1 cellular context compared by ENCODE assay signal in the genomic region with DNA sequence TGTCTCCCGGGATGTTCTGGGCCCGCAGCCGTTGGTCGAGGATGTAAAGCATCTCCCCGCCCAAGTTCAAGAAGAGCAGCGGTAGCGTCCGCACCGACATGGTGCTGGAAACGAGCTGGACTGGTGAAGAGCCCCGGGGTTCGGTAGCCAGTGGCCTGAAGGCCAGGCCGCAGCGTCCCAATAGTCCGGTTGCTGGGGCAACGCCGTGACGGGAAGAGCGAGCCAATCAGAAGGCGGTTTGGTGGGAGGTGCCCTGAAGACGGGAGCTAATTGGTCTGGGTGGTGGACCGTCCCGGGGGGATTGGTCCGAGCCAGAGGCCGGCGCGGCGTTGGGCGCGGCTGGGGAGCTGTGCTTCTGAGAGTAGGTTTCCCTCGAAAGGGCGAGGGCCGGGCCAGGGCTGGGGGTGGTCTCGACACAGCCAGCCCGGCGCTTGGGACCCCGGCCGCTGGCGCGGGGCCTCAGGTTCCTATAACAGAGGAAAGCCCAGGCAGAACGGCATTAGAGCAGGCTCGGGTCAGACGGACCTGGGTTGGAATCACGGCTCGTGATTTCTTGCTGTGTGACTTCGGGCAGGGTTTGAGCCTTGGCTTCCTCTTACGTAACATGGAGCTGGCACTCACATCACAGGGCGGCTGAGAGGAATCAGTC.
TF ChIP-seq lines count a peak whose summit lies in the region.

A gene with protein sequence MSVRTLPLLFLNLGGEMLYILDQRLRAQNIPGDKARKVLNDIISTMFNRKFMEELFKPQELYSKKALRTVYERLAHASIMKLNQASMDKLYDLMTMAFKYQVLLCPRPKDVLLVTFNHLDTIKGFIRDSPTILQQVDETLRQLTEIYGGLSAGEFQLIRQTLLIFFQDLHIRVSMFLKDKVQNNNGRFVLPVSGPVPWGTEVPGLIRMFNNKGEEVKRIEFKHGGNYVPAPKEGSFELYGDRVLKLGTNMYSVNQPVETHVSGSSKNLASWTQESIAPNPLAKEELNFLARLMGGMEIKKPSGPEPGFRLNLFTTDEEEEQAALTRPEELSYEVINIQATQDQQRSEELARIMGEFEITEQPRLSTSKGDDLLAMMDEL (minus strand): TSS at position 182 of the 649 bp plus-strand sequence. CDS start 82 bp downstream, at position 100.

TF ChIP-seq in HepG2, 621 proteins besides CTCF, POLR2A, EP300 and RAD21 (continued from another document and continues in another):
- TF ChIP-seq, protein P1, sequence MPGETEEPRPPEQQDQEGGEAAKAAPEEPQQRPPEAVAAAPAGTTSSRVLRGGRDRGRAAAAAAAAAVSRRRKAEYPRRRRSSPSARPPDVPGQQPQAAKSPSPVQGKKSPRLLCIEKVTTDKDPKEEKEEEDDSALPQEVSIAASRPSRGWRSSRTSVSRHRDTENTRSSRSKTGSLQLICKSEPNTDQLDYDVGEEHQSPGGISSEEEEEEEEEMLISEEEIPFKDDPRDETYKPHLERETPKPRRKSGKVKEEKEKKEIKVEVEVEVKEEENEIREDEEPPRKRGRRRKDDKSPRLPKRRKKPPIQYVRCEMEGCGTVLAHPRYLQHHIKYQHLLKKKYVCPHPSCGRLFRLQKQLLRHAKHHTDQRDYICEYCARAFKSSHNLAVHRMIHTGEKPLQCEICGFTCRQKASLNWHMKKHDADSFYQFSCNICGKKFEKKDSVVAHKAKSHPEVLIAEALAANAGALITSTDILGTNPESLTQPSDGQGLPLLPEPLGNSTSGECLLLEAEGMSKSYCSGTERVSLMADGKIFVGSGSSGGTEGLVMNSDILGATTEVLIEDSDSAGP (CRISPR knock-in tag; IDR thresholded peaks at IDR 0.05; ENCODE audit: borderline replicate concordance), result peak; percentile 43; the same call in 1 of the 2 replicates
- no peak; the same call in 1 of the 2 replicates for TF ChIP-seq ZNF891 (CRISPR knock-in tag; IDR thresholded peaks at IDR 0.05)
- no peak for TF ChIP-seq FOXA3 (CRISPR knock-in tag; IDR thresholded peaks at IDR 0.05)
- 0 out of 2 replicates have a peak, but pooled peaks have one; percentile 21 for TF ChIP-seq MAF1 (CRISPR knock-in tag; IDR thresholded peaks at IDR 0.05; ENCODE audit: borderline replicate concordance)
- TF ChIP-seq NCOA1 (CRISPR knock-in tag; IDR thresholded peaks at IDR 0.05), result no peak
- TF ChIP-seq ZNF609 (CRISPR knock-in tag; IDR thresholded peaks at IDR 0.05; ENCODE audit: borderline replicate concordance), result no peak
- no peak for TF ChIP-seq EZH2 (conservative IDR thresholded peaks at IDR 0.05; ENCODE audit: low read depth, low read length)
- TF ChIP-seq KLF16 (CRISPR knock-in tag; IDR thresholded peaks at IDR 0.05), result 0 out of 4 replicates have a peak, but pooled peaks of 1 of the 2 experiments have one; percentile 43
- TF ChIP-seq ZSCAN30 (CRISPR knock-in tag; IDR thresholded peaks at IDR 0.05), result peak; percentile 46; the same call in 1 of the 2 replicates
- peak; percentile 91; the same call in 1 of the 2 replicates for TF ChIP-seq SRY (CRISPR knock-in tag; IDR thresholded peaks at IDR 0.05)
- TF ChIP-seq ZNF441 (CRISPR knock-in tag; IDR thresholded peaks at IDR 0.05; ENCODE audit: borderline replicate concordance), result peak; percentile 85; the same call in 1 of the 2 replicates
- peak; percentile 90; the same call in 1 of the 2 replicates for TF ChIP-seq ZNF616 (CRISPR knock-in tag; IDR thresholded peaks at IDR 0.05; ENCODE audit: low read depth)
- peak; percentile 54 for TF ChIP-seq ATF7-NPFF (CRISPR knock-in tag; IDR thresholded peaks at IDR 0.05; ENCODE audit: low read depth)
- TF ChIP-seq ZNF432 (CRISPR knock-in tag; IDR thresholded peaks at IDR 0.05; ENCODE audit: borderline replicate concordance), result no peak
- TF ChIP-seq FOSL2 (CRISPR knock-in tag; IDR thresholded peaks at IDR 0.05), result peak; percentile 14; the same call in 1 of the 2 replicates
- no peak for TF ChIP-seq ZNF101 (CRISPR knock-in tag; IDR thresholded peaks at IDR 0.05; ENCODE audit: borderline replicate concordance, low read depth)
- TF ChIP-seq ZNF230 (CRISPR knock-in tag; IDR thresholded peaks at IDR 0.05), result peak; percentile 76; the same call in 1 of the 2 replicates
- no peak for TF ChIP-seq PAF1 (CRISPR knock-in tag; IDR thresholded peaks at IDR 0.05)
- TF ChIP-seq ARNT2 (CRISPR knock-in tag; IDR thresholded peaks at IDR 0.05; ENCODE audit: low read depth), result peak; percentile 80; the same call in 1 of the 2 replicates
- TF ChIP-seq U2AF2 (IDR thresholded peaks at IDR 0.05; ENCODE audit: low read depth, low read length), result peak; percentile 75; the same call in 1 of the 2 replicates
- no peak for TF ChIP-seq ZNF780A (CRISPR knock-in tag; IDR thresholded peaks at IDR 0.05)
- no peak for TF ChIP-seq ZNF589 (CRISPR knock-in tag; conservative IDR thresholded peaks at IDR 0.05)
- no peak; the same call in 1 of the 2 replicates for TF ChIP-seq FOXK1 (CRISPR knock-in tag; IDR thresholded peaks at IDR 0.05; ENCODE audit: borderline replicate concordance, low read depth)
- TF ChIP-seq GMEB2 (CRISPR knock-in tag; IDR thresholded peaks at IDR 0.05; ENCODE audit: low read depth), result no peak
- TF ChIP-seq NFIC (IDR thresholded peaks at IDR 0.05; ENCODE audit: low read length), result no peak
- peak; percentile 41; the same call in 1 of the 2 replicates for TF ChIP-seq HCFC1 (IDR thresholded peaks at IDR 0.05; ENCODE audit: low read depth, low read length)
- TF ChIP-seq KLF15 (CRISPR knock-in tag; IDR thresholded peaks at IDR 0.05; ENCODE audit: borderline replicate concordance), result peak; percentile 68; the same call in 1 of the 2 replicates
- TF ChIP-seq ZNF781 (CRISPR knock-in tag; IDR thresholded peaks at IDR 0.05; ENCODE audit: borderline replicate concordance, not compliant biosample characterization), result peak; percentile 97
- peak; percentile 68; the same call in 1 of the 2 replicates for TF ChIP-seq ZNF703 (CRISPR knock-in tag; IDR thresholded peaks at IDR 0.05; ENCODE audit: borderline replicate concordance)
- TF ChIP-seq KDM3A (CRISPR knock-in tag; IDR thresholded peaks at IDR 0.05; ENCODE audit: low read depth), result no peak
- TF ChIP-seq MXD1 (CRISPR knock-in tag; IDR thresholded peaks at IDR 0.05), result peak; percentile 73
- peak; percentile 76 for TF ChIP-seq CSRNP1 (CRISPR knock-in tag; IDR thresholded peaks at IDR 0.05)
- TF ChIP-seq, protein P2, sequence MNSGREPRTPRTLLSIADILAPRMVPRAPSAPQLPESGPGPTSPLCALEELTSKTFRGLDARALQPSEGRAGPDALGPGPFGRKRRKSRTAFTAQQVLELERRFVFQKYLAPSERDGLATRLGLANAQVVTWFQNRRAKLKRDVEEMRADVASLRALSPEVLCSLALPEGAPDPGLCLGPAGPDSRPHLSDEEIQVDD (CRISPR knock-in tag; IDR thresholded peaks at IDR 0.05; ENCODE audit: borderline replicate concordance), result peak; percentile 77; the same call in 1 of the 2 replicates
- TF ChIP-seq FOXP1 (IDR thresholded peaks at IDR 0.05), result no peak
- no peak for TF ChIP-seq FOXP1 (CRISPR knock-in tag; IDR thresholded peaks at IDR 0.05)
- TF ChIP-seq TEF (CRISPR knock-in tag; IDR thresholded peaks at IDR 0.05), result 0 out of 2 replicates have a peak, but pooled peaks have one; percentile 58
- TF ChIP-seq, protein P3, sequence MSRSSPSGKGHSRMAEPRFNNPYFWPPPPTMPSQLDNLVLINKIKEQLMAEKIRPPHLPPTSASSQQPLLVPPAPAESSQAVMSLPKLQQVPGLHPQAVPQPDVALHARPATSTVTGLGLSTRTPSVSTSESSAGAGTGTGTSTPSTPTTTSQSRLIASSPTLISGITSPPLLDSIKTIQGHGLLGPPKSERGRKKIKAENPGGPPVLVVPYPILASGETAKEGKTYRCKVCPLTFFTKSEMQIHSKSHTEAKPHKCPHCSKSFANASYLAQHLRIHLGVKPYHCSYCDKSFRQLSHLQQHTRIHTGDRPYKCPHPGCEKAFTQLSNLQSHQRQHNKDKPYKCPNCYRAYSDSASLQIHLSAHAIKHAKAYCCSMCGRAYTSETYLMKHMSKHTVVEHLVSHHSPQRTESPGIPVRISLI (CRISPR knock-in tag; IDR thresholded peaks at IDR 0.05; ENCODE audit: borderline replicate concordance), result no peak
- TF ChIP-seq THAP11 (CRISPR knock-in tag; IDR thresholded peaks at IDR 0.05), result peak; percentile 78
- TF ChIP-seq ZNF124 (CRISPR knock-in tag; IDR thresholded peaks at IDR 0.05), result 0 out of 2 replicates have a peak, but pooled peaks have one; percentile 50
- peak; percentile 37; the same call in 1 of the 2 replicates for TF ChIP-seq ZNF746 (CRISPR knock-in tag; IDR thresholded peaks at IDR 0.05)
- TF ChIP-seq ZKSCAN1 (IDR thresholded peaks at IDR 0.05; ENCODE audit: low read length), result no peak
- TF ChIP-seq KLF12 (CRISPR knock-in tag; IDR thresholded peaks at IDR 0.05; ENCODE audit: borderline replicate concordance), result 0 out of 2 replicates have a peak, but pooled peaks have one; percentile 20
- no peak for TF ChIP-seq ZNF549 (CRISPR knock-in tag; IDR thresholded peaks at IDR 0.05)
- TF ChIP-seq ZNF768 (CRISPR knock-in tag; IDR thresholded peaks at IDR 0.05), result peak; percentile 62; the same call in 1 of the 2 replicates
- TF ChIP-seq PHF20 (CRISPR knock-in tag; IDR thresholded peaks at IDR 0.05), result peak; percentile 70
- TF ChIP-seq MXI1 (IDR thresholded peaks at IDR 0.05; ENCODE audit: borderline replicate concordance, low read depth, low read length), result peak; percentile 88; the same call in 2 of the 3 replicates
- no peak for TF ChIP-seq RXRB (CRISPR knock-in tag; IDR thresholded peaks at IDR 0.05; ENCODE audit: borderline replicate concordance)
- no peak for TF ChIP-seq ZNF749 (CRISPR knock-in tag; IDR thresholded peaks at IDR 0.05; ENCODE audit: borderline replicate concordance)
- no peak for TF ChIP-seq RAD51 (IDR thresholded peaks at IDR 0.05; ENCODE audit: borderline replicate concordance)
